26 cellular contexts compared by ENCODE assay signal in genomic region chr14:55545779-55546178, GRCh38. TPM values are rescaled to one million over a fixed set of nuclear protein-coding genes. Genes with fewer than 3 reads are reported as not detected.
DNase-seq lines count a peak whose midpoint lies in the region; ATAC-seq and TF ChIP-seq lines count a peak whose summit lies in the region.
"Had no signal": no experiment of that assay in that cellular context is flagged by ENCODE, and none has a peak within 500 bp of the region (broad histone marks: within the 10 kb centered on the region; RNA-seq: fewer than 3 reads in every experiment).

No MANE protein-coding gene starts in this region.

- H3K36me3 ChIP-seq in OCI-LY3 (replicated peaks; ENCODE audit: low read depth, low read length): peaks cover 5% of the 10 kb centered on the region
- H3K36me3 ChIP-seq: ascending aorta, lower lobe of right lung, spleen, thoracic aorta had no signal

- H3K36me3 Mint-ChIP-seq in T-helper 17 cell (ENCODE audit: low read depth): peaks cover 3% of the 10 kb centered on the region

- peak overlapping the region; percentile 95 for H3K27ac ChIP-seq in OCI-LY3 (ENCODE audit: low read length)
- H3K27ac ChIP-seq: ascending aorta, GM23248, HL-60, lower lobe of right lung, SK-N-MC, spleen, thoracic aorta had no signal

- H3K27me3 ChIP-seq in OCI-LY3 (ENCODE audit: low read depth, low read length): no peaks in the 10 kb centered on the region
- H3K27me3 ChIP-seq: ascending aorta, spleen had no signal

- H3K4me1 ChIP-seq in OCI-LY3 (ENCODE audit: low read length): peaks cover 71% of the 10 kb centered on the region
- H3K4me1 ChIP-seq: ascending aorta, lower lobe of right lung had no signal

- TF ChIP-seq CTCF in OCI-LY3 (IDR thresholded peaks at IDR 0.05; ENCODE audit: low read depth, low read length): no peak

- H3K4me3 ChIP-seq in OCI-LY3 (ENCODE audit: low read length): peak overlapping the region; percentile 64
- H3K4me3 ChIP-seq: ascending aorta, GM23248, lower lobe of right lung, SK-N-MC, spleen, thoracic aorta had no signal

- H3K4me1 Mint-ChIP-seq in T-helper 17 cell: peaks cover 12% of the 10 kb centered on the region
- H3K4me1 Mint-ChIP-seq: activated naive CD4-positive, alpha-beta T cell treated with anti-CD3 and anti-CD28 coated beads, Interleukin-2, amount 50 U/mL, for 24 hours had no signal

- DNase-seq in ACHN (no peak), GM19238 (ENCODE audit: insufficient read length, low spot score) (no peak), HUDEP-2 (lab: John Stamatoyannopoulos, UW; ENCODE audit: unreplicated experiment in 76 of 76) (no peak), T-helper 17 cell (no peak)
- DNase-seq: activated CD8-positive, alpha-beta T cell treated with anti-CD3 and anti-CD28 coated beads, Interleukin-2, amount 10 ng/mL, durations not matched to agents 7 days and 5 days; activated T-cell treated with anti-CD3 and anti-CD28 coated beads, Interleukin-2, amount 50 U/mL, for 24 hours; CD4-positive, alpha-beta T cell; cerebellar nuclear complex; DMS53; GM23248; lower lobe of right lung; MM.1S; NCI-H187 treated with DMSO at 0.1 percent for 48 hours; nucleus accumbens; retina; spleen had no signal

- no peaks in the 10 kb centered on the region for H4K20me1 ChIP-seq in OCI-LY3 (ENCODE audit: insufficient read depth, low read length)

- H3K4me3 Mint-ChIP-seq in T-helper 17 cell: no peak overlapping the region
- H3K4me3 Mint-ChIP-seq: activated CD8-positive, alpha-beta T cell treated with anti-CD3 and anti-CD28 coated beads, Interleukin-2, amount 10 ng/mL, durations not matched to agents 7 days and 5 days; activated naive CD4-positive, alpha-beta T cell treated with anti-CD3 and anti-CD28 coated beads, Interleukin-2, amount 50 U/mL, for 24 hours; activated T-cell treated with anti-CD3 and anti-CD28 coated beads, Interleukin-2, amount 50 U/mL, for 24 hours; CD4-positive, alpha-beta T cell had no signal

- H2AFZ ChIP-seq in OCI-LY3 (ENCODE audit: low read depth, low read length): no peak overlapping the region
- H2AFZ ChIP-seq: GM23248 had no signal

- H3K9me3 ChIP-seq in OCI-LY3 (ENCODE audit: insufficient read depth, low read length): 0 out of 2 replicates have a peak, but pooled peaks cover 3% of the 10 kb centered on the region
- H3K9me3 ChIP-seq in T-helper 17 cell (ENCODE audit: control insufficient read depth, low read length, poor library complexity, severe bottlenecking): no peaks in the 10 kb centered on the region
- H3K9me3 ChIP-seq: ascending aorta, lower lobe of right lung, spleen, thoracic aorta had no signal

- ATAC-seq in GM18873 (IDR thresholded peaks at IDR 0.05; ENCODE audit: low FRiP score, unreplicated experiment): peak; percentile 17
- ATAC-seq in GM21619 (IDR thresholded peaks at IDR 0.05; ENCODE audit: unreplicated experiment): peak; percentile 24
- ATAC-seq in HG03066 (IDR thresholded peaks at IDR 0.05; ENCODE audit: low read depth, unreplicated experiment): peak; percentile 4
- ATAC-seq in T-helper 17 cell: no peak
- ATAC-seq: activated CD8-positive, alpha-beta T cell treated with anti-CD3 and anti-CD28 coated beads, Interleukin-2, amount 10 ng/mL, durations not matched to agents 7 days and 5 days; lower lobe of right lung had no signal

- peak overlapping the region; percentile 75 for H3K4me2 ChIP-seq in OCI-LY3 (ENCODE audit: low read length)

- in situ Hi-C loops in ACHN (cut with HindIII; ENCODE audit: low pct_ligation_motif_present, low pct_unique_long_range_greater_than_20kb, low sequenced_read_pairs): no loop called here

- H3K27ac Mint-ChIP-seq in T-helper 17 cell: no peak overlapping the region
- H3K27ac Mint-ChIP-seq: activated CD8-positive, alpha-beta T cell treated with anti-CD3 and anti-CD28 coated beads, Interleukin-2, amount 10 ng/mL, durations not matched to agents 7 days and 5 days; activated naive CD4-positive, alpha-beta T cell treated with anti-CD3 and anti-CD28 coated beads, Interleukin-2, amount 50 U/mL, for 24 hours; activated T-cell treated with anti-CD3 and anti-CD28 coated beads, Interleukin-2, amount 50 U/mL, for 24 hours; CD4-positive, alpha-beta T cell had no signal

- H3K79me2 ChIP-seq in OCI-LY3 (ENCODE audit: low read length): no peaks in the 10 kb centered on the region

- H3K27me3 Mint-ChIP-seq in T-helper 17 cell: peaks cover 4% of the 10 kb centered on the region
- H3K27me3 Mint-ChIP-seq: activated naive CD4-positive, alpha-beta T cell treated with anti-CD3 and anti-CD28 coated beads, Interleukin-2, amount 50 U/mL, for 24 hours; activated T-cell treated with anti-CD3 and anti-CD28 coated beads, Interleukin-2, amount 50 U/mL, for 24 hours; CD4-positive, alpha-beta T cell; IgD-negative memory B cell had no signal

- H3K9ac ChIP-seq in OCI-LY3 (ENCODE audit: low read length): peak overlapping the region; percentile 66
- H3K9ac ChIP-seq: GM23248 had no signal

RNA-seq across cellular contexts. Expression of gene KTN1, which starts 34.2 kb away (rescaled TPM):
- total RNA-seq in T-helper 17 cell: 10 to 100 TPM; 81.6 to 83.5 TPM
